ENCODE assay signal across 2 cellular contexts in the genomic region with DNA sequence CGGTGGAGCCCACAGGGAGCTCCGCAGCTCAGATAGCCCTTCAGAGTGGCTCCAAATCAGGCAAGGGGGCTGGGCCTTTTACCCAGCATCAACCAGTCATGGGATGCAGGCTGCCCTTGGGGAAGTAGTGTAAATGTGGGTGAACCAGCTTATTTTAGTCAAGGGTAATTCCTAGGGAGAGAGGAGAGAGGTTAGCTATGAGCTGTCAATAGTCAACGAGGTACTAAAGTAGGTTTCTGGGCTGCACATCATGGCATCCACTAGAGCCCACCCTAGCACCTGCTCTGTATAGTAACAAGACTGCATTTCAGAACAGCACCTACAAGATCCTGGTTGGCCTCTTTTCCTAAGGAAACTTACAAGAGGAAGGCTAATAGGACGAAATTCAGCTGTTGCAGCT.
TF ChIP-seq lines count a peak whose summit lies in the region.

No MANE protein-coding gene starts in this region.

TF ChIP-seq in GM23338, 12 proteins besides CTCF, POLR2A, EP300 and RAD21 (continues in another document):
- no peak for TF ChIP-seq ZNF114 (CRISPR knock-in tag; IDR thresholded peaks at IDR 0.05)
- TF ChIP-seq, protein P1, sequence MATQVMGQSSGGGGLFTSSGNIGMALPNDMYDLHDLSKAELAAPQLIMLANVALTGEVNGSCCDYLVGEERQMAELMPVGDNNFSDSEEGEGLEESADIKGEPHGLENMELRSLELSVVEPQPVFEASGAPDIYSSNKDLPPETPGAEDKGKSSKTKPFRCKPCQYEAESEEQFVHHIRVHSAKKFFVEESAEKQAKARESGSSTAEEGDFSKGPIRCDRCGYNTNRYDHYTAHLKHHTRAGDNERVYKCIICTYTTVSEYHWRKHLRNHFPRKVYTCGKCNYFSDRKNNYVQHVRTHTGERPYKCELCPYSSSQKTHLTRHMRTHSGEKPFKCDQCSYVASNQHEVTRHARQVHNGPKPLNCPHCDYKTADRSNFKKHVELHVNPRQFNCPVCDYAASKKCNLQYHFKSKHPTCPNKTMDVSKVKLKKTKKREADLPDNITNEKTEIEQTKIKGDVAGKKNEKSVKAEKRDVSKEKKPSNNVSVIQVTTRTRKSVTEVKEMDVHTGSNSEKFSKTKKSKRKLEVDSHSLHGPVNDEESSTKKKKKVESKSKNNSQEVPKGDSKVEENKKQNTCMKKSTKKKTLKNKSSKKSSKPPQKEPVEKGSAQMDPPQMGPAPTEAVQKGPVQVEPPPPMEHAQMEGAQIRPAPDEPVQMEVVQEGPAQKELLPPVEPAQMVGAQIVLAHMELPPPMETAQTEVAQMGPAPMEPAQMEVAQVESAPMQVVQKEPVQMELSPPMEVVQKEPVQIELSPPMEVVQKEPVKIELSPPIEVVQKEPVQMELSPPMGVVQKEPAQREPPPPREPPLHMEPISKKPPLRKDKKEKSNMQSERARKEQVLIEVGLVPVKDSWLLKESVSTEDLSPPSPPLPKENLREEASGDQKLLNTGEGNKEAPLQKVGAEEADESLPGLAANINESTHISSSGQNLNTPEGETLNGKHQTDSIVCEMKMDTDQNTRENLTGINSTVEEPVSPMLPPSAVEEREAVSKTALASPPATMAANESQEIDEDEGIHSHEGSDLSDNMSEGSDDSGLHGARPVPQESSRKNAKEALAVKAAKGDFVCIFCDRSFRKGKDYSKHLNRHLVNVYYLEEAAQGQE (IDR thresholded peaks at IDR 0.05; ENCODE audit: unreplicated experiment), result no peak
- TF ChIP-seq EZH2phosphoT487 (IDR thresholded peaks at IDR 0.05; ENCODE audit: unreplicated experiment), result no peak
- no peak for TF ChIP-seq NANOG (IDR thresholded peaks at IDR 0.05; ENCODE audit: borderline replicate concordance)
- no peak for TF ChIP-seq POLR2AphosphoS5 (IDR thresholded peaks at IDR 0.05; ENCODE audit: low read depth)
- TF ChIP-seq, protein P2, sequence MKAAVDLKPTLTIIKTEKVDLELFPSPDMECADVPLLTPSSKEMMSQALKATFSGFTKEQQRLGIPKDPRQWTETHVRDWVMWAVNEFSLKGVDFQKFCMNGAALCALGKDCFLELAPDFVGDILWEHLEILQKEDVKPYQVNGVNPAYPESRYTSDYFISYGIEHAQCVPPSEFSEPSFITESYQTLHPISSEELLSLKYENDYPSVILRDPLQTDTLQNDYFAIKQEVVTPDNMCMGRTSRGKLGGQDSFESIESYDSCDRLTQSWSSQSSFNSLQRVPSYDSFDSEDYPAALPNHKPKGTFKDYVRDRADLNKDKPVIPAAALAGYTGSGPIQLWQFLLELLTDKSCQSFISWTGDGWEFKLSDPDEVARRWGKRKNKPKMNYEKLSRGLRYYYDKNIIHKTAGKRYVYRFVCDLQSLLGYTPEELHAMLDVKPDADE (IDR thresholded peaks at IDR 0.05), result no peak
- TF ChIP-seq JUNB (IDR thresholded peaks at IDR 0.05; ENCODE audit: unreplicated experiment), result no peak
- TF ChIP-seq CREB1 (CRISPR knock-in tag; IDR thresholded peaks at IDR 0.05; ENCODE audit: low read depth), result no peak
- TF ChIP-seq EZH2 (IDR thresholded peaks at IDR 0.05; ENCODE audit: low read depth, unreplicated experiment), result no peak
- TF ChIP-seq, protein P3, sequence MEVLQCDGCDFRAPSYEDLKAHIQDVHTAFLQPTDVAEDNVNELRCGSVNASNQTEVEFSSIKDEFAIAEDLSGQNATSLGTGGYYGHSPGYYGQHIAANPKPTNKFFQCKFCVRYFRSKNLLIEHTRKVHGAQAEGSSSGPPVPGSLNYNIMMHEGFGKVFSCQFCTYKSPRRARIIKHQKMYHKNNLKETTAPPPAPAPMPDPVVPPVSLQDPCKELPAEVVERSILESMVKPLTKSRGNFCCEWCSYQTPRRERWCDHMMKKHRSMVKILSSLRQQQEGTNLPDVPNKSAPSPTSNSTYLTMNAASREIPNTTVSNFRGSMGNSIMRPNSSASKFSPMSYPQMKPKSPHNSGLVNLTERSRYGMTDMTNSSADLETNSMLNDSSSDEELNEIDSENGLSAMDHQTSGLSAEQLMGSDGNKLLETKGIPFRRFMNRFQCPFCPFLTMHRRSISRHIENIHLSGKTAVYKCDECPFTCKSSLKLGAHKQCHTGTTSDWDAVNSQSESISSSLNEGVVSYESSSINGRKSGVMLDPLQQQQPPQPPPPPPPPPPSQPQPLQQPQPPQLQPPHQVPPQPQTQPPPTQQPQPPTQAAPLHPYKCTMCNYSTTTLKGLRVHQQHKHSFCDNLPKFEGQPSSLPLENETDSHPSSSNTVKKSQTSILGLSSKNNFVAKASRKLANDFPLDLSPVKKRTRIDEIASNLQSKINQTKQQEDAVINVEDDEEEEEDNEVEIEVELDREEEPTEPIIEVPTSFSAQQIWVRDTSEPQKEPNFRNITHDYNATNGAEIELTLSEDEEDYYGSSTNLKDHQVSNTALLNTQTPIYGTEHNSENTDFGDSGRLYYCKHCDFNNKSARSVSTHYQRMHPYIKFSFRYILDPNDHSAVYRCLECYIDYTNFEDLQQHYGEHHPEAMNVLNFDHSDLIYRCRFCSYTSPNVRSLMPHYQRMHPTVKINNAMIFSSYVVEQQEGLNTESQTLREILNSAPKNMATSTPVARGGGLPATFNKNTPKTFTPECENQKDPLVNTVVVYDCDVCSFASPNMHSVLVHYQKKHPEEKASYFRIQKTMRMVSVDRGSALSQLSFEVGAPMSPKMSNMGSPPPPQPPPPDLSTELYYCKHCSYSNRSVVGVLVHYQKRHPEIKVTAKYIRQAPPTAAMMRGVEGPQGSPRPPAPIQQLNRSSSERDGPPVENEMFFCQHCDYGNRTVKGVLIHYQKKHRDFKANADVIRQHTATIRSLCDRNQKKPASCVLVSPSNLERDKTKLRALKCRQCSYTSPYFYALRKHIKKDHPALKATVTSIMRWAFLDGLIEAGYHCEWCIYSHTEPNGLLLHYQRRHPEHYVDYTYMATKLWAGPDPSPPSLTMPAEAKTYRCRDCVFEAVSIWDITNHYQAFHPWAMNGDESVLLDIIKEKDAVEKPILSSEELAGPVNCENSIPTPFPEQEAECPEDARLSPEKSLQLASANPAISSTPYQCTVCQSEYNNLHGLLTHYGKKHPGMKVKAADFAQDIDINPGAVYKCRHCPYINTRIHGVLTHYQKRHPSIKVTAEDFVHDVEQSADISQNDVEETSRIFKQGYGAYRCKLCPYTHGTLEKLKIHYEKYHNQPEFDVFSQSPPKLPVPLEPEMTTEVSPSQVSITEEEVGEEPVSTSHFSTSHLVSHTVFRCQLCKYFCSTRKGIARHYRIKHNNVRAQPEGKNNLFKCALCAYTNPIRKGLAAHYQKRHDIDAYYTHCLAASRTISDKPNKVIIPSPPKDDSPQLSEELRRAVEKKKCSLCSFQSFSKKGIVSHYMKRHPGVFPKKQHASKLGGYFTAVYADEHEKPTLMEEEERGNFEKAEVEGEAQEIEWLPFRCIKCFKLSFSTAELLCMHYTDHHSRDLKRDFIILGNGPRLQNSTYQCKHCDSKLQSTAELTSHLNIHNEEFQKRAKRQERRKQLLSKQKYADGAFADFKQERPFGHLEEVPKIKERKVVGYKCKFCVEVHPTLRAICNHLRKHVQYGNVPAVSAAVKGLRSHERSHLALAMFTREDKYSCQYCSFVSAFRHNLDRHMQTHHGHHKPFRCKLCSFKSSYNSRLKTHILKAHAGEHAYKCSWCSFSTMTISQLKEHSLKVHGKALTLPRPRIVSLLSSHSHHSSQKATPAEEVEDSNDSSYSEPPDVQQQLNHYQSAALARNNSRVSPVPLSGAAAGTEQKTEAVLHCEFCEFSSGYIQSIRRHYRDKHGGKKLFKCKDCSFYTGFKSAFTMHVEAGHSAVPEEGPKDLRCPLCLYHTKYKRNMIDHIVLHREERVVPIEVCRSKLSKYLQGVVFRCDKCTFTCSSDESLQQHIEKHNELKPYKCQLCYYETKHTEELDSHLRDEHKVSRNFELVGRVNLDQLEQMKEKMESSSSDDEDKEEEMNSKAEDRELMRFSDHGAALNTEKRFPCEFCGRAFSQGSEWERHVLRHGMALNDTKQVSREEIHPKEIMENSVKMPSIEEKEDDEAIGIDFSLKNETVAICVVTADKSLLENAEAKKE (CRISPR knock-in tag; IDR thresholded peaks at IDR 0.05), result no peak

TF ChIP-seq in GM12878, 131 proteins besides CTCF, POLR2A, EP300 and RAD21:
- TF ChIP-seq NR2C2 (IDR thresholded peaks at IDR 0.05; ENCODE audit: borderline replicate concordance, control insufficient read depth, insufficient read length, low read depth) (no peak), SUZ12 (IDR thresholded peaks at IDR 0.05; ENCODE audit: unreplicated experiment) (no peak), TBL1XR1 (IDR thresholded peaks at IDR 0.05; ENCODE audit: low read depth, low read length) (no peak)
- TF ChIP-seq, protein P1 (IDR thresholded peaks at IDR 0.05; ENCODE audit: low read depth, low read length), result no peak
